In genomic region chr22:24521791-24522245, GRCh38 we compare ENCODE assay signal across 8 cellular contexts. TPM values are rescaled to one million over a fixed set of nuclear protein-coding genes. Genes with fewer than 3 reads are reported as not detected.
A peak's percentile ranks its signal among the peaks of the same experiment; 100 is the strongest.
DNase-seq lines count a peak whose midpoint lies in the region; ATAC-seq lines count a peak whose summit lies in the region.

No MANE protein-coding gene starts in this region.

- ATAC-seq in sciatic nerve, result peak; percentile 27
- no peak for ATAC-seq in HG03439 (IDR thresholded peaks at IDR 0.05; ENCODE audit: unreplicated experiment)
- ATAC-seq in HG02840 (IDR thresholded peaks at IDR 0.05; ENCODE audit: low FRiP score, unreplicated experiment), result no peak

- DNase-seq in DMS 273 treated with DMSO at 0.1 percent for 48 hours (lab: John Stamatoyannopoulos, UW) (peak; percentile 57), HT-29 (ENCODE audit: low spot score) (peak; percentile 80), NCI-H774 (lab: John Stamatoyannopoulos, UW) (peak; percentile 86), activated T-cell treated with anti-CD3 and anti-CD28 coated beads for 48 hours (ENCODE audit: low read depth) (peak; percentile 24), germinal center (ENCODE audit: low spot score) (peak; percentile 57), sciatic nerve (ENCODE audit: low spot score) (no peak)

- intact Hi-C loops in sciatic nerve (cut with DNase I), result no loop called here

RNA-seq across cellular contexts. Expression of gene UPB1, which starts 26.7 kb away (rescaled TPM):
- total RNA-seq in HT-29 (2014; rRNA removed; shearing (Covaris generic)), result not detected in 2 replicates
- 1.3 TPM for total RNA-seq in sciatic nerve

RNA-seq across cellular contexts. Expression of gene GUCD1, which starts 33.1 kb away (rescaled TPM):
- 178 and 179 TPM in 2 replicates for total RNA-seq in HT-29 (2014; rRNA removed; shearing (Covaris generic))
- 61.2 TPM for total RNA-seq in sciatic nerve

RNA-seq across cellular contexts. Expression of gene SNRPD3, which starts 34.0 kb away (rescaled TPM):
- 170 and 171 TPM in 2 replicates for total RNA-seq in HT-29 (2014; rRNA removed; shearing (Covaris generic))
- 48.2 TPM for total RNA-seq in sciatic nerve
